Comparison of ENCODE assay signal across 3 cellular contexts in the genomic region with DNA sequence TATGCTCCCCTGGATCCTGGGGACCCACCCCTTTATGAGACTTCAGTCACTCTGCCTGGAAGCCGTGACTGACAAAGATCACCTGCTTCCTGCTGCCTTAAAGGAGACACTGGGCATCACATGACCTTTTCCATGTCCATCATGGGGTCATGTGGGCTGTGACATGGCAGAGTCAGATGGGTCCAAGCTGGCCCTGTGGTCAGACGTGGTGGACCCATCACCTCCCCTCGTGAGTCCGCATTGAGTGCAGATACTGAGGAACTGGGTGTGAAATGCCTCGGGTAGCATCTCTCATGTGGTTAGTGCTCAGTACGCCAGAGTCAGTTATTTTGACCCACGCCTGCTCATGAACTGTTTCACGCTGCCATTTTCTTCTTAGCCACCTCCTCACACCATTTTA.
TF ChIP-seq lines count a peak whose summit lies in the region.

No MANE protein-coding gene starts in this region.

TF ChIP-seq in A549, 52 proteins besides CTCF, POLR2A, EP300 and RAD21:
- no peak for TF ChIP-seq ZSCAN20 (CRISPR knock-in tag; IDR thresholded peaks at IDR 0.05)
- no peak for TF ChIP-seq TP53 (CRISPR knock-in tag; IDR thresholded peaks at IDR 0.05)
- TF ChIP-seq, protein P1, sequence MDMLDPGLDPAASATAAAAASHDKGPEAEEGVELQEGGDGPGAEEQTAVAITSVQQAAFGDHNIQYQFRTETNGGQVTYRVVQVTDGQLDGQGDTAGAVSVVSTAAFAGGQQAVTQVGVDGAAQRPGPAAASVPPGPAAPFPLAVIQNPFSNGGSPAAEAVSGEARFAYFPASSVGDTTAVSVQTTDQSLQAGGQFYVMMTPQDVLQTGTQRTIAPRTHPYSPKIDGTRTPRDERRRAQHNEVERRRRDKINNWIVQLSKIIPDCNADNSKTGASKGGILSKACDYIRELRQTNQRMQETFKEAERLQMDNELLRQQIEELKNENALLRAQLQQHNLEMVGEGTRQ (IDR thresholded peaks at IDR 0.05), result peak; percentile 48; the same call in 1 of the 2 replicates
- no peak for TF ChIP-seq ZFP36 (IDR thresholded peaks at IDR 0.05; ENCODE audit: borderline replicate concordance, partially characterized antibody)
- TF ChIP-seq TFCP2L1 (CRISPR knock-in tag; IDR thresholded peaks at IDR 0.05), result no peak
- TF ChIP-seq HOXB13 (CRISPR knock-in tag; IDR thresholded peaks at IDR 0.05; ENCODE audit: low read depth), result no peak

TF ChIP-seq in GM23338, 12 proteins besides CTCF, POLR2A, EP300 and RAD21 (continues in another document):
- TF ChIP-seq, protein P2, sequence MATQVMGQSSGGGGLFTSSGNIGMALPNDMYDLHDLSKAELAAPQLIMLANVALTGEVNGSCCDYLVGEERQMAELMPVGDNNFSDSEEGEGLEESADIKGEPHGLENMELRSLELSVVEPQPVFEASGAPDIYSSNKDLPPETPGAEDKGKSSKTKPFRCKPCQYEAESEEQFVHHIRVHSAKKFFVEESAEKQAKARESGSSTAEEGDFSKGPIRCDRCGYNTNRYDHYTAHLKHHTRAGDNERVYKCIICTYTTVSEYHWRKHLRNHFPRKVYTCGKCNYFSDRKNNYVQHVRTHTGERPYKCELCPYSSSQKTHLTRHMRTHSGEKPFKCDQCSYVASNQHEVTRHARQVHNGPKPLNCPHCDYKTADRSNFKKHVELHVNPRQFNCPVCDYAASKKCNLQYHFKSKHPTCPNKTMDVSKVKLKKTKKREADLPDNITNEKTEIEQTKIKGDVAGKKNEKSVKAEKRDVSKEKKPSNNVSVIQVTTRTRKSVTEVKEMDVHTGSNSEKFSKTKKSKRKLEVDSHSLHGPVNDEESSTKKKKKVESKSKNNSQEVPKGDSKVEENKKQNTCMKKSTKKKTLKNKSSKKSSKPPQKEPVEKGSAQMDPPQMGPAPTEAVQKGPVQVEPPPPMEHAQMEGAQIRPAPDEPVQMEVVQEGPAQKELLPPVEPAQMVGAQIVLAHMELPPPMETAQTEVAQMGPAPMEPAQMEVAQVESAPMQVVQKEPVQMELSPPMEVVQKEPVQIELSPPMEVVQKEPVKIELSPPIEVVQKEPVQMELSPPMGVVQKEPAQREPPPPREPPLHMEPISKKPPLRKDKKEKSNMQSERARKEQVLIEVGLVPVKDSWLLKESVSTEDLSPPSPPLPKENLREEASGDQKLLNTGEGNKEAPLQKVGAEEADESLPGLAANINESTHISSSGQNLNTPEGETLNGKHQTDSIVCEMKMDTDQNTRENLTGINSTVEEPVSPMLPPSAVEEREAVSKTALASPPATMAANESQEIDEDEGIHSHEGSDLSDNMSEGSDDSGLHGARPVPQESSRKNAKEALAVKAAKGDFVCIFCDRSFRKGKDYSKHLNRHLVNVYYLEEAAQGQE (IDR thresholded peaks at IDR 0.05; ENCODE audit: unreplicated experiment), result no peak
- no peak for TF ChIP-seq JUNB (IDR thresholded peaks at IDR 0.05; ENCODE audit: unreplicated experiment)
- no peak for TF ChIP-seq ZNF114 (CRISPR knock-in tag; IDR thresholded peaks at IDR 0.05)
- TF ChIP-seq EZH2 (IDR thresholded peaks at IDR 0.05; ENCODE audit: low read depth, unreplicated experiment), result no peak
- TF ChIP-seq, protein P3, sequence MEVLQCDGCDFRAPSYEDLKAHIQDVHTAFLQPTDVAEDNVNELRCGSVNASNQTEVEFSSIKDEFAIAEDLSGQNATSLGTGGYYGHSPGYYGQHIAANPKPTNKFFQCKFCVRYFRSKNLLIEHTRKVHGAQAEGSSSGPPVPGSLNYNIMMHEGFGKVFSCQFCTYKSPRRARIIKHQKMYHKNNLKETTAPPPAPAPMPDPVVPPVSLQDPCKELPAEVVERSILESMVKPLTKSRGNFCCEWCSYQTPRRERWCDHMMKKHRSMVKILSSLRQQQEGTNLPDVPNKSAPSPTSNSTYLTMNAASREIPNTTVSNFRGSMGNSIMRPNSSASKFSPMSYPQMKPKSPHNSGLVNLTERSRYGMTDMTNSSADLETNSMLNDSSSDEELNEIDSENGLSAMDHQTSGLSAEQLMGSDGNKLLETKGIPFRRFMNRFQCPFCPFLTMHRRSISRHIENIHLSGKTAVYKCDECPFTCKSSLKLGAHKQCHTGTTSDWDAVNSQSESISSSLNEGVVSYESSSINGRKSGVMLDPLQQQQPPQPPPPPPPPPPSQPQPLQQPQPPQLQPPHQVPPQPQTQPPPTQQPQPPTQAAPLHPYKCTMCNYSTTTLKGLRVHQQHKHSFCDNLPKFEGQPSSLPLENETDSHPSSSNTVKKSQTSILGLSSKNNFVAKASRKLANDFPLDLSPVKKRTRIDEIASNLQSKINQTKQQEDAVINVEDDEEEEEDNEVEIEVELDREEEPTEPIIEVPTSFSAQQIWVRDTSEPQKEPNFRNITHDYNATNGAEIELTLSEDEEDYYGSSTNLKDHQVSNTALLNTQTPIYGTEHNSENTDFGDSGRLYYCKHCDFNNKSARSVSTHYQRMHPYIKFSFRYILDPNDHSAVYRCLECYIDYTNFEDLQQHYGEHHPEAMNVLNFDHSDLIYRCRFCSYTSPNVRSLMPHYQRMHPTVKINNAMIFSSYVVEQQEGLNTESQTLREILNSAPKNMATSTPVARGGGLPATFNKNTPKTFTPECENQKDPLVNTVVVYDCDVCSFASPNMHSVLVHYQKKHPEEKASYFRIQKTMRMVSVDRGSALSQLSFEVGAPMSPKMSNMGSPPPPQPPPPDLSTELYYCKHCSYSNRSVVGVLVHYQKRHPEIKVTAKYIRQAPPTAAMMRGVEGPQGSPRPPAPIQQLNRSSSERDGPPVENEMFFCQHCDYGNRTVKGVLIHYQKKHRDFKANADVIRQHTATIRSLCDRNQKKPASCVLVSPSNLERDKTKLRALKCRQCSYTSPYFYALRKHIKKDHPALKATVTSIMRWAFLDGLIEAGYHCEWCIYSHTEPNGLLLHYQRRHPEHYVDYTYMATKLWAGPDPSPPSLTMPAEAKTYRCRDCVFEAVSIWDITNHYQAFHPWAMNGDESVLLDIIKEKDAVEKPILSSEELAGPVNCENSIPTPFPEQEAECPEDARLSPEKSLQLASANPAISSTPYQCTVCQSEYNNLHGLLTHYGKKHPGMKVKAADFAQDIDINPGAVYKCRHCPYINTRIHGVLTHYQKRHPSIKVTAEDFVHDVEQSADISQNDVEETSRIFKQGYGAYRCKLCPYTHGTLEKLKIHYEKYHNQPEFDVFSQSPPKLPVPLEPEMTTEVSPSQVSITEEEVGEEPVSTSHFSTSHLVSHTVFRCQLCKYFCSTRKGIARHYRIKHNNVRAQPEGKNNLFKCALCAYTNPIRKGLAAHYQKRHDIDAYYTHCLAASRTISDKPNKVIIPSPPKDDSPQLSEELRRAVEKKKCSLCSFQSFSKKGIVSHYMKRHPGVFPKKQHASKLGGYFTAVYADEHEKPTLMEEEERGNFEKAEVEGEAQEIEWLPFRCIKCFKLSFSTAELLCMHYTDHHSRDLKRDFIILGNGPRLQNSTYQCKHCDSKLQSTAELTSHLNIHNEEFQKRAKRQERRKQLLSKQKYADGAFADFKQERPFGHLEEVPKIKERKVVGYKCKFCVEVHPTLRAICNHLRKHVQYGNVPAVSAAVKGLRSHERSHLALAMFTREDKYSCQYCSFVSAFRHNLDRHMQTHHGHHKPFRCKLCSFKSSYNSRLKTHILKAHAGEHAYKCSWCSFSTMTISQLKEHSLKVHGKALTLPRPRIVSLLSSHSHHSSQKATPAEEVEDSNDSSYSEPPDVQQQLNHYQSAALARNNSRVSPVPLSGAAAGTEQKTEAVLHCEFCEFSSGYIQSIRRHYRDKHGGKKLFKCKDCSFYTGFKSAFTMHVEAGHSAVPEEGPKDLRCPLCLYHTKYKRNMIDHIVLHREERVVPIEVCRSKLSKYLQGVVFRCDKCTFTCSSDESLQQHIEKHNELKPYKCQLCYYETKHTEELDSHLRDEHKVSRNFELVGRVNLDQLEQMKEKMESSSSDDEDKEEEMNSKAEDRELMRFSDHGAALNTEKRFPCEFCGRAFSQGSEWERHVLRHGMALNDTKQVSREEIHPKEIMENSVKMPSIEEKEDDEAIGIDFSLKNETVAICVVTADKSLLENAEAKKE (CRISPR knock-in tag; IDR thresholded peaks at IDR 0.05), result no peak

TF ChIP-seq in GM12878, 131 proteins besides CTCF, POLR2A, EP300 and RAD21:
- TF ChIP-seq HDAC6 (IDR thresholded peaks at IDR 0.05; ENCODE audit: unreplicated experiment), result no peak
- no peak for TF ChIP-seq FOS (IDR thresholded peaks at IDR 0.05; ENCODE audit: borderline replicate concordance, extremely low read depth, insufficient read length)
- no peak for TF ChIP-seq CBX5 (IDR thresholded peaks at IDR 0.05; ENCODE audit: low read depth)
- no peak for TF ChIP-seq IKZF2 (IDR thresholded peaks at IDR 0.05)
- TF ChIP-seq, protein P4, sequence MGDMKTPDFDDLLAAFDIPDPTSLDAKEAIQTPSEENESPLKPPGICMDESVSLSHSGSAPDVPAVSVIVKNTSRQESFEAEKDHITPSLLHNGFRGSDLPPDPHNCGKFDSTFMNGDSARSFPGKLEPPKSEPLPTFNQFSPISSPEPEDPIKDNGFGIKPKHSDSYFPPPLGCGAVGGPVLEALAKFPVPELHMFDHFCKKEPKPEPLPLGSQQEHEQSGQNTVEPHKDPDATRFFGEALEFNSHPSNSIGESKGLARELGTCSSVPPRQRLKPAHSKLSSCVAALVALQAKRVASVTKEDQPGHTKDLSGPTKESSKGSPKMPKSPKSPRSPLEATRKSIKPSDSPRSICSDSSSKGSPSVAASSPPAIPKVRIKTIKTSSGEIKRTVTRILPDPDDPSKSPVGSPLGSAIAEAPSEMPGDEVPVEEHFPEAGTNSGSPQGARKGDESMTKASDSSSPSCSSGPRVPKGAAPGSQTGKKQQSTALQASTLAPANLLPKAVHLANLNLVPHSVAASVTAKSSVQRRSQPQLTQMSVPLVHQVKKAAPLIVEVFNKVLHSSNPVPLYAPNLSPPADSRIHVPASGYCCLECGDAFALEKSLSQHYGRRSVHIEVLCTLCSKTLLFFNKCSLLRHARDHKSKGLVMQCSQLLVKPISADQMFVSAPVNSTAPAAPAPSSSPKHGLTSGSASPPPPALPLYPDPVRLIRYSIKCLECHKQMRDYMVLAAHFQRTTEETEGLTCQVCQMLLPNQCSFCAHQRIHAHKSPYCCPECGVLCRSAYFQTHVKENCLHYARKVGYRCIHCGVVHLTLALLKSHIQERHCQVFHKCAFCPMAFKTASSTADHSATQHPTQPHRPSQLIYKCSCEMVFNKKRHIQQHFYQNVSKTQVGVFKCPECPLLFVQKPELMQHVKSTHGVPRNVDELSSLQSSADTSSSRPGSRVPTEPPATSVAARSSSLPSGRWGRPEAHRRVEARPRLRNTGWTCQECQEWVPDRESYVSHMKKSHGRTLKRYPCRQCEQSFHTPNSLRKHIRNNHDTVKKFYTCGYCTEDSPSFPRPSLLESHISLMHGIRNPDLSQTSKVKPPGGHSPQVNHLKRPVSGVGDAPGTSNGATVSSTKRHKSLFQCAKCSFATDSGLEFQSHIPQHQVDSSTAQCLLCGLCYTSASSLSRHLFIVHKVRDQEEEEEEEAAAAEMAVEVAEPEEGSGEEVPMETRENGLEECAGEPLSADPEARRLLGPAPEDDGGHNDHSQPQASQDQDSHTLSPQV (IDR thresholded peaks at IDR 0.05), result no peak
- no peak for TF ChIP-seq SREBF2 (IDR thresholded peaks at IDR 0.05; ENCODE audit: low read length)
